Comparison of ENCODE assay signal across 9 cellular contexts in the genomic region with DNA sequence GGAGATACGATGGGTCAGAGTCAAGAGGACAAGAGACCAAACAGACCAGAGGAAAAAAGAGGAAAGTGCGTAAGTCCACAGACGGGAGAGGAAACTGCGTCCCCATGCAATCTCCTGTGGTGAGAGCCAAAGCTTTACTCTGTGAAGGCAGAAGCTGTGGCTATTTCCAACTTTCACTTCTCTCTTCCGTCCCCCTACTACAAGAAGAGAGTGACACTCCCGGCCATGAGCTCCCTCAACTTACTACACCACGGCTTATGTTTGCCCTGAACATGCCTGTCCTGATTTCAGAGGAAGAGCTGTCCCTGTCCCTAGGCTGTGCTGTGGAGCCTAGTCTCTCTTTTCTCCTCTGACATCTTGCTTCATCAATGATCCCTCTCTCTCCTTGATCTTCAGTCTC. TPM values are rescaled to one million over a fixed set of nuclear protein-coding genes. Genes with fewer than 3 reads are reported as not detected.
A peak's percentile ranks its signal among the peaks of the same experiment; 100 is the strongest.
DNase-seq lines count a peak whose midpoint lies in the region; ATAC-seq and TF ChIP-seq lines count a peak whose summit lies in the region.
"Had no signal": no experiment of that assay in that cellular context is flagged by ENCODE, and none has a peak within 500 bp of the region (broad histone marks: within the 10 kb centered on the region; RNA-seq: fewer than 3 reads in every experiment).

No MANE protein-coding gene starts in this region.

- no peaks in the 10 kb centered on the region for H3K27me3 ChIP-seq in vagina

- H3K27ac ChIP-seq in vagina, result no peak overlapping the region

- DNase-seq in Ammon's horn (ENCODE audit: low spot score) (peak; percentile 82), head of caudate nucleus (peak in 24 of 42 donors; percentile 6 to 63 (median 34)), vagina (ENCODE audit: extremely low spot score in 2 of 2) (no peak)
- DNase-seq in stimulated activated CD4-positive, alpha-beta T cell treated with anti-CD3 and anti-CD28 coated beads, Interleukin-4, amount 100 ng/mL, for 24 hours, result no peak
- DNase-seq: activated CD4-positive, alpha-beta T cell treated with anti-CD3 and anti-CD28 coated beads, Interleukin-2, amount 50 U/mL, for 1 hour had no signal

- no peaks in the 10 kb centered on the region for H3K9me3 ChIP-seq in vagina

- H3K36me3 ChIP-seq in vagina, result no peaks in the 10 kb centered on the region

- TF ChIP-seq POLR2A in vagina (IDR thresholded peaks at IDR 0.05), result no peak

- ATAC-seq in GM21390 (IDR thresholded peaks at IDR 0.05; ENCODE audit: unreplicated experiment) (peak; percentile 71), HG03520 (IDR thresholded peaks at IDR 0.05; ENCODE audit: unreplicated experiment) (peak; percentile 63), HG02588 (IDR thresholded peaks at IDR 0.05; ENCODE audit: unreplicated experiment) (no peak)
- no peak for ATAC-seq in activated CD4-positive, CD25-positive, alpha-beta regulatory T cell treated with anti-CD3 and anti-CD28 coated beads, Interleukin-2, amount 50 U/mL, for 24 hours

- intact Hi-C loops in head of caudate nucleus (cut with DNase I) (no loop called here), vagina (cut with DNase I) (no loop called here)

- no peak overlapping the region for H3K4me3 ChIP-seq in vagina

- H3K4me1 ChIP-seq in vagina, result no peaks in the 10 kb centered on the region

- TF ChIP-seq CTCF in vagina (IDR thresholded peaks at IDR 0.05), result no peak

RNA-seq across cellular contexts. Expression of a gene that starts 11.5 kb away (rescaled TPM):
- 48.1 TPM for total RNA-seq in vagina

Comparison
In these comparisons a context has a peak if more than half of its experiments do, and no peak if none do; other contexts are left out.
1. DNase-seq: peak in Ammon's horn (single experiment) and head of caudate nucleus (24 of 42); none in stimulated activated CD4-positive, alpha-beta T cell treated with anti-CD3 and anti-CD28 coated beads, Interleukin-4, amount 100 ng/mL, for 24 hours (single experiment) and vagina (0 of 2).
2. ATAC-seq: peak in GM21390 (single experiment) and HG03520 (single experiment); none in HG02588 (single experiment) and activated CD4-positive, CD25-positive, alpha-beta regulatory T cell treated with anti-CD3 and anti-CD28 coated beads, Interleukin-2, amount 50 U/mL, for 24 hours (0 of 2).